ENCODE assay signal across 16 cellular contexts in the genomic region with DNA sequence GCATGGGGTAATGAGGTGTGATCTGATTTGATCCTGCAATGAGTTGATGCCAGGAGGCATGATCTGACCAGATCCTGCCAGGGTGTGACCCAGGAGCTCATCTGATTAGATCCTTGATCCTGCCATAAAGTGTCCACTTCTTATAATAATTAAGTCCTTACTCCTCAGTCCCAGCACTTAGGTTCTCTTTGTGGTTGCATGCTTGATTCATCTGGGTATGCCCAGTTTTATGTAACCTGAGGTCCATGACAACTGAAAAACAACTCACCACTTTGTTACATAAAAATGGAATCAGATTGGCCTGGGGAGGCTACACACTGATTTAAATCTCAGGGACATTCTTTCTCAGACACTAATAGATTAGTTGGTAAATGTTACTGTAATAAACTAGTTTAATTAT.
"Had no signal": no experiment of that assay in that cellular context is flagged by ENCODE, and none has a peak within 500 bp of the region (broad histone marks: within the 10 kb centered on the region; RNA-seq: fewer than 3 reads in every experiment).

No MANE protein-coding gene starts in this region.

- H3K27me3 Mint-ChIP-seq: activated naive CD8-positive, alpha-beta T cell; activated T-cell treated with anti-CD3 and anti-CD28 coated beads, Interleukin-2, amount 50 U/mL, for 24 hours; type B pancreatic cell had no signal

- H3K36me3 ChIP-seq: cardiac muscle cell, prostate gland had no signal

- ATAC-seq: activated CD4-positive, CD25-positive, alpha-beta regulatory T cell treated with anti-CD3 and anti-CD28 coated beads, Interleukin-2, amount 50 U/mL, for 24 hours; mucosa of descending colon; sciatic nerve had no signal

- H3K9me3 Mint-ChIP-seq: activated T-cell treated with anti-CD3 and anti-CD28 coated beads, Interleukin-2, amount 50 U/mL, for 24 hours; immature natural killer cell; nephron; type B pancreatic cell had no signal

- H3K27ac Mint-ChIP-seq: activated naive CD8-positive, alpha-beta T cell; activated T-cell treated with anti-CD3 and anti-CD28 coated beads, Interleukin-2, amount 50 U/mL, for 24 hours; immature natural killer cell; nephron; type B pancreatic cell had no signal

- DNase-seq: activated CD4-positive, alpha-beta T cell treated with anti-CD3 and anti-CD28 coated beads, Interleukin-2, amount 50 U/mL, for 4 hours; activated effector memory CD4-positive, alpha-beta T cell treated with Interleukin-2 at 50 U/mL for 16 hours; activated T-cell treated with anti-CD3 and anti-CD28 coated beads, Interleukin-2, amount 50 U/mL, for 24 hours; glutamatergic neuron; immature natural killer cell; mucosa of descending colon; occipital lobe; stimulated activated naive CD4-positive, alpha-beta T cell treated with Interleukin-2 at 50 U/mL for 16 hours; T-helper 2 cell had no signal

- H3K4me3 Mint-ChIP-seq: activated naive CD8-positive, alpha-beta T cell; activated T-cell treated with anti-CD3 and anti-CD28 coated beads, Interleukin-2, amount 50 U/mL, for 24 hours; immature natural killer cell; nephron; type B pancreatic cell had no signal

- H3K27me3 ChIP-seq: cardiac muscle cell had no signal

- H3K4me3 ChIP-seq: cardiac muscle cell, mucosa of descending colon, prostate gland had no signal

- H3K4me1 Mint-ChIP-seq: nephron had no signal
